11 cellular contexts compared by ENCODE assay signal in the genomic region with DNA sequence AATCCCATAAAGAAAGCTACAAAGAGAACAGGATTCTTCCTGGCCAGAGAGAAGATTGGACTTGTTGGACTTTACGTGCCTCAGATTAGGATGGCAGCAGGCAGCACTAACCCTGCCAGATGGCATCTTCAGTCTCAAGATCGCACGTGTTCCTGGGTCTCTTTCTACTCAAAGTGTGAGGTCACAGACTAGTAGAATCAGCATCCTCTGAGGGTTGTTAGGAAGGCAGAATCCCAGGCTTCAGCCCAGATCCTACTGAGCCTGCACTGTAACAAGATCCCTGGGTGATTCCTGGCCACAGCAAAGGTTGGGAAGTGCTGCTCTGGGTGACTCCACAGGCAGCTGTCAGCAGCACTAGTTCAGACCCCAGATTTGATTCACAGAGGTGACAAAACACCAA. TPM values are rescaled to one million over a fixed set of nuclear protein-coding genes. Genes with fewer than 3 reads are reported as not detected.
DNase-seq lines count a peak whose midpoint lies in the region; ATAC-seq and TF ChIP-seq lines count a peak whose summit lies in the region.
"Had no signal": no experiment of that assay in that cellular context is flagged by ENCODE, and none has a peak within 500 bp of the region (broad histone marks: within the 10 kb centered on the region; RNA-seq: fewer than 3 reads in every experiment).

No MANE protein-coding gene starts in this region.

- dilution Hi-C loops in mammary epithelial cell (cut with HindIII; ENCODE audit: low sequenced_read_pairs): no loop called here

- H3K79me2 ChIP-seq in mammary epithelial cell (ENCODE audit: insufficient read depth, low read length): peaks cover 81% of the 10 kb centered on the region

- POLR2A ChIA-PET in MCF 10A (lab: Yijun Ruan, JAX): interaction anchor here (0.7 to 13.5 kb wide), 4 partner anchors 11 to 202 kb away, joined by 3 to 553 read pairs (median 4); partner anchors contain the start of gene EPAS1
- POLR2A ChIA-PET in CD8-positive, alpha-beta T cell (lab: Charles Lee): no interaction called here

- no peaks in the 10 kb centered on the region for H3K27me3 Mint-ChIP-seq in MCF 10A (ENCODE audit: insufficient read depth, unreplicated experiment)
- peaks cover 5% of the 10 kb centered on the region for H3K27me3 Mint-ChIP-seq in CD8-positive, alpha-beta T cell (ENCODE audit: low read depth)

- CTCF ChIA-PET in MCF 10A (lab: Yijun Ruan, JAX): interaction anchor here (0.7 to 1.2 kb wide), 2 partner anchors 29 to 38 kb away, joined by 3 to 4 read pairs; no protein-coding TSS in a partner anchor
- CTCF ChIA-PET in mammary epithelial cell (lab: Charles Lee; ENCODE audit: low non-redundant PET): no interaction called here
- CTCF ChIA-PET in CD8-positive, alpha-beta T cell (lab: Charles Lee): interaction anchor here (1.9 to 2.5 kb wide), 2 partner anchors 27 to 30 kb away, joined by 10 to 15 read pairs; no protein-coding TSS in a partner anchor

- ATAC-seq in CD8-positive, alpha-beta T cell: no peak
- ATAC-seq in HG03135 (IDR thresholded peaks at IDR 0.05; ENCODE audit: unreplicated experiment): no peak
- ATAC-seq: activated T-cell treated with anti-CD3 and anti-CD28 coated beads, Interleukin-2, amount 50 U/mL, for 4 hours had no signal

- in situ Hi-C loops in mammary epithelial cell (cut with MboI; ENCODE audit: low sequenced_read_pairs in 2 of 2): no loop called here

- DNase-seq in MCF 10A (ENCODE audit: unreplicated experiment) (no peak), mammary epithelial cell (no peak), NCI-H2081 treated with DMSO at 0.1 percent for 48 hours (lab: John Stamatoyannopoulos, UW) (no peak), COLO668 (lab: John Stamatoyannopoulos, UW; ENCODE audit: unreplicated experiment) (no peak)
- no peak for DNase-seq in CD8-positive, alpha-beta T cell
- DNase-seq: activated T-cell treated with anti-CD3 and anti-CD28 coated beads, Interleukin-2, amount 50 U/mL, for 4 hours; erythroblast; SW 1271 had no signal

- H2AFZ ChIP-seq in mammary epithelial cell (ENCODE audit: low read depth, low read length): no peak overlapping the region

- H3K27ac Mint-ChIP-seq in MCF 10A (ENCODE audit: low read depth, unreplicated experiment): peak overlapping the region; percentile 95
- no peak overlapping the region for H3K27ac Mint-ChIP-seq in CD8-positive, alpha-beta T cell

- H4K20me1 ChIP-seq in mammary epithelial cell (ENCODE audit: insufficient read depth, low read length): no peaks in the 10 kb centered on the region

- TF ChIP-seq CTCF in MCF 10A (IDR thresholded peaks at IDR 0.05; ENCODE audit: unreplicated experiment): no peak
- no peak for TF ChIP-seq CTCF in mammary epithelial cell (conservative IDR thresholded peaks at IDR 0.05 in 1 of 2, IDR thresholded peaks at IDR 0.05 in 1 of 2; ENCODE audit: extremely low read depth in 1 of 2, insufficient read depth in 1 of 2, low read depth in 1 of 2, low read length in 2 of 2)
- no peak for TF ChIP-seq CTCF in CD8-positive, alpha-beta T cell (IDR thresholded peaks at IDR 0.05)

- H3K4me1 Mint-ChIP-seq in MCF 10A (ENCODE audit: insufficient read depth, unreplicated experiment): peaks cover 61% of the 10 kb centered on the region
- peaks cover 19% of the 10 kb centered on the region for H3K4me1 Mint-ChIP-seq in CD8-positive, alpha-beta T cell (ENCODE audit: low read depth)

- intact Hi-C loops in MCF 10A (cut with micrococcal nuclease): no loop called here
- intact Hi-C loops in mammary epithelial cell (cut with micrococcal nuclease): no loop called here
- intact Hi-C loops in CD8-positive, alpha-beta T cell (cut with DNase I, micrococcal nuclease): loop anchor here in 1 of 2 experiments (2.0 kb wide), 1 partner anchor 14 kb away; no protein-coding TSS in a partner anchor

- H3K27me3 ChIP-seq in mammary epithelial cell (ENCODE audit: insufficient read depth, low read length) (no peaks in the 10 kb centered on the region), duodenal mucosa (ENCODE audit: control insufficient read depth in 1 of 2, insufficient read depth in 2 of 2, low read length in 2 of 2) (no peaks in the 10 kb centered on the region), muscle layer of duodenum (ENCODE audit: low read depth, low read length) (no peaks in the 10 kb centered on the region)
- H3K27me3 ChIP-seq in CD8-positive, alpha-beta T cell (ENCODE audit: insufficient read depth, low read length): no peaks in the 10 kb centered on the region

- H3K4me3 Mint-ChIP-seq in MCF 10A (ENCODE audit: unreplicated experiment): no peak overlapping the region
- no peak overlapping the region for H3K4me3 Mint-ChIP-seq in CD8-positive, alpha-beta T cell
- H3K4me3 Mint-ChIP-seq: activated T-cell treated with anti-CD3 and anti-CD28 coated beads, Interleukin-2, amount 50 U/mL, for 4 hours had no signal

- peaks cover 7% of the 10 kb centered on the region for H3K36me3 Mint-ChIP-seq in MCF 10A (ENCODE audit: insufficient read depth, unreplicated experiment)
- no peaks in the 10 kb centered on the region for H3K36me3 Mint-ChIP-seq in CD8-positive, alpha-beta T cell

- H3K4me3 ChIP-seq in mammary epithelial cell (replicated peaks in 1 of 3; ENCODE audit: insufficient read depth in 1 of 3, low read depth in 2 of 3, low read length in 3 of 3): no peak overlapping the region
- H3K4me3 ChIP-seq in duodenal mucosa (ENCODE audit: low read depth in 1 of 2, low read length in 2 of 2): peak overlapping the region; percentile 5 to 45
- no peak overlapping the region for H3K4me3 ChIP-seq in muscle layer of duodenum (ENCODE audit: low read depth in 1 of 2, low read length in 2 of 2)
- no peak overlapping the region for H3K4me3 ChIP-seq in CD8-positive, alpha-beta T cell (ENCODE audit: low read depth, low read length)

- H3K9me3 ChIP-seq in mammary epithelial cell (replicated peaks; ENCODE audit: insufficient read depth, low read length): no peaks in the 10 kb centered on the region
- H3K9me3 ChIP-seq in duodenal mucosa (ENCODE audit: control insufficient read depth in 1 of 2, low read length in 2 of 2): no peaks in the 10 kb centered on the region
- H3K9me3 ChIP-seq in muscle layer of duodenum (ENCODE audit: control insufficient read depth in 1 of 2, low read length in 2 of 2): no peaks in the 10 kb centered on the region
- H3K9me3 ChIP-seq in CD8-positive, alpha-beta T cell (ENCODE audit: low read length): no peaks in the 10 kb centered on the region

- H3K4me2 ChIP-seq in mammary epithelial cell (ENCODE audit: insufficient read depth, low read depth, low read length): no peak overlapping the region

- WGBS in mammary epithelial cell (ENCODE audit: low coverage, missing lambda C conversion rate): 92% methylated on average over 3 of the region's 3 CpGs

- H3K27ac ChIP-seq in mammary epithelial cell (ENCODE audit: insufficient read depth, low read depth, low read length) (no peak overlapping the region), duodenal mucosa (ENCODE audit: low read depth, low read length) (peak overlapping the region; percentile 74), muscle layer of duodenum (ENCODE audit: low read length) (peak overlapping the region; percentile 81)
- no peak overlapping the region for H3K27ac ChIP-seq in CD8-positive, alpha-beta T cell (ENCODE audit: low read depth, low read length)

- H3K9me3 Mint-ChIP-seq in MCF 10A (ENCODE audit: unreplicated experiment): no peaks in the 10 kb centered on the region
- no peaks in the 10 kb centered on the region for H3K9me3 Mint-ChIP-seq in CD8-positive, alpha-beta T cell
- H3K9me3 Mint-ChIP-seq: activated T-cell treated with anti-CD3 and anti-CD28 coated beads, Interleukin-2, amount 50 U/mL, for 4 hours had no signal

- peaks cover 65% of the 10 kb centered on the region for H3K4me1 ChIP-seq in mammary epithelial cell (ENCODE audit: insufficient read depth, low read length)
- peaks cover 68 to 73% of the 10 kb centered on the region in 2 donors for H3K4me1 ChIP-seq in duodenal mucosa (ENCODE audit: control insufficient read depth in 1 of 2, insufficient read depth in 2 of 2, low read length in 2 of 2)
- peaks cover 19 to 41% of the 10 kb centered on the region in 2 donors for H3K4me1 ChIP-seq in muscle layer of duodenum (ENCODE audit: control insufficient read depth in 1 of 2, insufficient read depth in 2 of 2, low read length in 2 of 2)
- H3K4me1 ChIP-seq in CD8-positive, alpha-beta T cell (ENCODE audit: insufficient read depth, low read length): peaks cover 10% of the 10 kb centered on the region

- BruUV-seq in MCF 10A (replicated peaks; lab: Mats Ljungman, UMichigan) (no TSS peak), mammary epithelial cell (replicated peaks; lab: Mats Ljungman, UMichigan) (no TSS peak)

- H3K9ac ChIP-seq in mammary epithelial cell (ENCODE audit: insufficient read depth, low read length): no peak overlapping the region
- H3K9ac ChIP-seq in duodenal mucosa (ENCODE audit: low read depth in 1 of 2, low read length in 2 of 2): peak overlapping the region in 1 of 2 donors; percentile 16

- H3K36me3 ChIP-seq in mammary epithelial cell (ENCODE audit: insufficient read depth, low read length) (no peaks in the 10 kb centered on the region), duodenal mucosa (ENCODE audit: control insufficient read depth in 1 of 2, insufficient read depth in 2 of 2, low read length in 2 of 2) (no peaks in the 10 kb centered on the region), muscle layer of duodenum (ENCODE audit: control insufficient read depth in 1 of 2, insufficient read depth in 2 of 2, low read length in 2 of 2) (peaks cover 0 to 4% of the 10 kb centered on the region in 2 donors)
- no peaks in the 10 kb centered on the region for H3K36me3 ChIP-seq in CD8-positive, alpha-beta T cell (ENCODE audit: insufficient read depth, low read length)

RNA-seq across cellular contexts. Expression of gene EPAS1, which starts 39.4 kb away (rescaled TPM):
- 146 and 200 TPM in 2 replicates for total RNA-seq in MCF 10A (2022)
- 100 to 1,000 TPM; 130 to 174 TPM for total RNA-seq in mammary epithelial cell
- 182 TPM for polyA plus RNA-seq in mammary epithelial cell
- 153 TPM for polyA minus RNA-seq in mammary epithelial cell
- total RNA-seq in CD8-positive, alpha-beta T cell: 10 to 100 TPM; 18.5 to 19.7 TPM

Comparison
In these comparisons a context has a peak if more than half of its experiments do, and no peak if none do; other contexts are left out.
1. H3K27ac ChIP-seq: peak in duodenal mucosa (single experiment) and muscle layer of duodenum (single experiment); none in mammary epithelial cell (single experiment) and CD8-positive, alpha-beta T cell (single experiment).
2. H3K4me3 ChIP-seq: peak in duodenal mucosa (2 of 2); none in mammary epithelial cell (0 of 3), muscle layer of duodenum (0 of 2) and CD8-positive, alpha-beta T cell (single experiment).